8 cellular contexts compared by ENCODE assay signal in genomic region chrX:107135076-107135964, GRCh38. TPM values are rescaled to one million over a fixed set of nuclear protein-coding genes. Genes with fewer than 3 reads are reported as not detected.
DNase-seq lines count a peak whose midpoint lies in the region; ATAC-seq and TF ChIP-seq lines count a peak whose summit lies in the region.

No MANE protein-coding gene starts in this region.

- peak; percentile 71 for ATAC-seq in HG03342 (IDR thresholded peaks at IDR 0.05; ENCODE audit: unreplicated experiment)
- ATAC-seq in HG02610 (IDR thresholded peaks at IDR 0.05; ENCODE audit: unreplicated experiment): no peak
- ATAC-seq in GM19324 (IDR thresholded peaks at IDR 0.05; ENCODE audit: low FRiP score, unreplicated experiment): no peak

- H3K4me1 Mint-ChIP-seq in activated T-helper 2 cell treated with anti-CD3 and anti-CD28 coated beads, Interferon-gamma antibody, Interleukin-2, Interleukin-4, amounts not matched to agents 10 μg/mL and 5 μg/mL and 100 μg/mL, durations not matched to agents 14 hours and 24 hours and 36 hours (ENCODE audit: low read depth): peaks cover 11% of the 10 kb centered on the region

- peak overlapping the region; percentile 13 for H3K4me3 Mint-ChIP-seq in activated T-helper 2 cell treated with anti-CD3 and anti-CD28 coated beads, Interferon-gamma antibody, Interleukin-2, Interleukin-4, amounts not matched to agents 10 μg/mL and 5 μg/mL and 100 μg/mL, durations not matched to agents 14 hours and 24 hours and 36 hours (ENCODE audit: low read depth)

- H3K27me3 Mint-ChIP-seq in activated T-helper 2 cell treated with anti-CD3 and anti-CD28 coated beads, Interferon-gamma antibody, Interleukin-2, Interleukin-4, amounts not matched to agents 10 μg/mL and 5 μg/mL and 100 μg/mL, durations not matched to agents 14 hours and 24 hours and 36 hours (ENCODE audit: low read depth): no peaks in the 10 kb centered on the region

- peaks cover 3% of the 10 kb centered on the region for H3K36me3 Mint-ChIP-seq in activated T-helper 2 cell treated with anti-CD3 and anti-CD28 coated beads, Interferon-gamma antibody, Interleukin-2, Interleukin-4, amounts not matched to agents 10 μg/mL and 5 μg/mL and 100 μg/mL, durations not matched to agents 14 hours and 24 hours and 36 hours (ENCODE audit: low read depth)

- no peaks in the 10 kb centered on the region for H3K9me3 Mint-ChIP-seq in activated T-helper 2 cell treated with anti-CD3 and anti-CD28 coated beads, Interferon-gamma antibody, Interleukin-2, Interleukin-4, amounts not matched to agents 10 μg/mL and 5 μg/mL and 100 μg/mL, durations not matched to agents 14 hours and 24 hours and 36 hours

- DNase-seq in GM03348 (ENCODE audit: low spot score) (peak; percentile 13), kidney tubule cell (ENCODE audit: low spot score) (peak; percentile 82), GM20000 (ENCODE audit: low spot score) (no peak), nucleus accumbens (lab: John Stamatoyannopoulos, UW) (no peak)
- DNase-seq in activated T-helper 2 cell treated with anti-CD3 and anti-CD28 coated beads, Interferon-gamma antibody, Interleukin-2, Interleukin-4, amounts not matched to agents 10 μg/mL and 5 μg/mL and 100 μg/mL, durations not matched to agents 14 hours and 24 hours and 36 hours (ENCODE audit: low spot score): no peak

- intact Hi-C loops in activated T-helper 2 cell treated with anti-CD3 and anti-CD28 coated beads, Interferon-gamma antibody, Interleukin-2, Interleukin-4, amounts not matched to agents 10 μg/mL and 5 μg/mL and 100 μg/mL, durations not matched to agents 14 hours and 24 hours and 36 hours (cut with micrococcal nuclease): no loop called here

- no peak for TF ChIP-seq CTCF in GM20000 (IDR thresholded peaks at IDR 0.05; ENCODE audit: extremely low read depth, missing control alignments)

- H3K27ac Mint-ChIP-seq in activated T-helper 2 cell treated with anti-CD3 and anti-CD28 coated beads, Interferon-gamma antibody, Interleukin-2, Interleukin-4, amounts not matched to agents 10 μg/mL and 5 μg/mL and 100 μg/mL, durations not matched to agents 14 hours and 24 hours and 36 hours: peak overlapping the region; percentile 65

RNA-seq across cellular contexts. Expression of gene RBM41, which starts 16.7 kb away (rescaled TPM):
- 15.4 and 16.2 TPM in 2 replicates for total RNA-seq in activated T-helper 2 cell treated with anti-CD3 and anti-CD28 coated beads, Interferon-gamma antibody, Interleukin-2, Interleukin-4, amounts not matched to agents 10 μg/mL and 5 μg/mL and 100 μg/mL, durations not matched to agents 14 hours and 24 hours and 36 hours

Comparison
In these comparisons a context has a peak if more than half of its experiments do, and no peak if none do; other contexts are left out.
1. DNase-seq: peak in GM03348 (single experiment) and kidney tubule cell (single experiment); none in activated T-helper 2 cell treated with anti-CD3 and anti-CD28 coated beads, Interferon-gamma antibody, Interleukin-2, Interleukin-4, amounts not matched to agents 10 μg/mL and 5 μg/mL and 100 μg/mL, durations not matched to agents 14 hours and 24 hours and 36 hours (single experiment), GM20000 (single experiment) and nucleus accumbens (0 of 56).